Comparison of ENCODE assay signal across 21 cellular contexts in genomic region chr5:96863114-96863513, GRCh38. TPM values are rescaled to one million over a fixed set of nuclear protein-coding genes. Genes with fewer than 3 reads are reported as not detected.
"Had no signal": no experiment of that assay in that cellular context is flagged by ENCODE, and none has a peak within 500 bp of the region (broad histone marks: within the 10 kb centered on the region; RNA-seq: fewer than 3 reads in every experiment).

No MANE protein-coding gene starts in this region.

- H3K27ac ChIP-seq: foreskin keratinocyte, left ventricle myocardium inferior, lower lobe of right lung, pancreas, tibial artery, upper lobe of left lung, uterus had no signal

- DNase-seq: dermis blood vessel endothelial cell; foreskin keratinocyte; immature natural killer cell; kidney; left cardiac atrium; left ventricle myocardium inferior; lower lobe of right lung; natural killer cell; occipital lobe; pancreas; right cardiac atrium; small intestine; stimulated activated CD4-positive, alpha-beta T cell treated with anti-CD3 and anti-CD28 coated beads, Interleukin-12 subunit alpha, Interleukin-12 subunit beta, amount 100 ng/mL, for 4 hours; tibial artery; upper lobe of left lung; uterus had no signal

- H3K4me1 Mint-ChIP-seq: immature natural killer cell, mesothelial cell of epicardium, neural crest cell had no signal

- H3K27me3 ChIP-seq: foreskin keratinocyte, pancreas, tibial artery, upper lobe of left lung, uterus had no signal

- H3K4me3 ChIP-seq: left ventricle myocardium inferior, lower lobe of right lung, pancreas, tibial artery, upper lobe of left lung, uterus had no signal

- H3K9me3 Mint-ChIP-seq: immature natural killer cell; memory B cell; mesothelial cell of epicardium; natural killer cell; neural crest cell; stimulated activated naive CD8-positive, alpha-beta T cell treated with anti-CD3 and anti-CD28 coated beads, Interleukin-15, Interleukin-2, amounts not matched to agents 100 ng/mL and 50 ng/mL, for 24 hours had no signal

- H3K36me3 ChIP-seq: left ventricle myocardium inferior, lower lobe of right lung, pancreas, tibial artery, upper lobe of left lung, uterus had no signal

- ATAC-seq: foreskin keratinocyte, left cardiac atrium, lower lobe of right lung, natural killer cell, pancreas, right cardiac atrium had no signal

- H3K36me3 Mint-ChIP-seq: immature natural killer cell, memory B cell, mesothelial cell of epicardium, natural killer cell had no signal

- H3K9me3 ChIP-seq: left ventricle myocardium inferior, lower lobe of right lung, pancreas, tibial artery, upper lobe of left lung, uterus had no signal

- H3K4me1 ChIP-seq: foreskin keratinocyte, left ventricle myocardium inferior, lower lobe of right lung, pancreas, tibial artery, upper lobe of left lung, uterus had no signal

- H3K4me3 Mint-ChIP-seq: immature natural killer cell; memory B cell; mesothelial cell of epicardium; natural killer cell; neural crest cell; stimulated activated naive CD8-positive, alpha-beta T cell treated with anti-CD3 and anti-CD28 coated beads, Interleukin-15, Interleukin-2, amounts not matched to agents 100 ng/mL and 50 ng/mL, for 24 hours had no signal

- H3K27ac Mint-ChIP-seq: immature natural killer cell; memory B cell; mesothelial cell of epicardium; progenitor cell of endocrine pancreas; stimulated activated naive CD8-positive, alpha-beta T cell treated with anti-CD3 and anti-CD28 coated beads, Interleukin-15, Interleukin-2, amounts not matched to agents 100 ng/mL and 50 ng/mL, for 24 hours had no signal

- H3K27me3 Mint-ChIP-seq: memory B cell; stimulated activated naive CD8-positive, alpha-beta T cell treated with anti-CD3 and anti-CD28 coated beads, Interleukin-15, Interleukin-2, amounts not matched to agents 100 ng/mL and 50 ng/mL, for 24 hours had no signal

RNA-seq across cellular contexts. Expression of gene ERAP2, which starts 13.2 kb away (rescaled TPM):
- total RNA-seq: neural crest cell, progenitor cell of endocrine pancreas had no signal
